In the genomic region with DNA sequence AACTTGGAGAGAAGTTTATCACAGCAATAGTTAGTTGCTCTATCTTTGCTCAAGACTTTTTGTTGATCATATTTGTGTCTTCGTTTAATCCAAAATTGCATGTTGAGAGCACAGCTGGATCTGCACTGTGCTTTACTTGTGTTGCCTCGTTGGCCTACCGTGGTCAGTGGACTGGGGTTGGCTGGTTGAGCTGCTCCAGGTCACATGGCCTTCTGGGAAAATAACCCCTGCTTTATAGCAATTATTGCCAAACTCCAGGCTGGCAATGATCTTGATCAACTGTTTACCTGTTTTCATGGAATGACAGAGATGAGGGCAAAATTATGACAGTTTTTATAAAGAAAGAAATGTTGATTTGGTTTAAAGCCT, we compare ENCODE assay signal across 25 cellular contexts. TPM values are rescaled to one million over a fixed set of nuclear protein-coding genes. Genes with fewer than 3 reads are reported as not detected.
DNase-seq lines count a peak whose midpoint lies in the region; ATAC-seq, FAIRE-seq and TF ChIP-seq lines count a peak whose summit lies in the region.
"Had no signal": no experiment of that assay in that cellular context is flagged by ENCODE, and none has a peak within 500 bp of the region (broad histone marks: within the 10 kb centered on the region; RNA-seq: fewer than 3 reads in every experiment).

No MANE protein-coding gene starts in this region.

- H3K9me3 Mint-ChIP-seq in mesothelial cell of epicardium: peaks cover 5% of the 10 kb centered on the region
- H3K9me3 Mint-ChIP-seq: CD8-positive, alpha-beta T cell; GM23338 had no signal

- no peaks in the 10 kb centered on the region for H3K9me3 ChIP-seq in right cardiac atrium (ENCODE audit: control insufficient read depth, low read length)
- no peaks in the 10 kb centered on the region for H3K9me3 ChIP-seq in left ventricle myocardium inferior (replicated peaks)
- no peaks in the 10 kb centered on the region for H3K9me3 ChIP-seq in smooth muscle cell (replicated peaks; ENCODE audit: low read depth)
- H3K9me3 ChIP-seq: HAP-1, SJCRH30 had no signal

- WGBS in right cardiac atrium: 53% methylated on average over 3 of the region's 3 CpGs
- 62% methylated on average over 3 of the region's 3 CpGs for whole genome bisulfite sequencing in smooth muscle cell (ENCODE audit: low lambda C conversion rate)

- intact Hi-C loops in Right ventricle myocardium inferior (cut with DNase I) (no loop called here), right cardiac atrium (cut with DNase I) (no loop called here), left ventricle myocardium inferior (cut with micrococcal nuclease) (no loop called here)

- no peak overlapping the region for H3K9ac ChIP-seq in smooth muscle cell (ENCODE audit: low read depth)

- ATAC-seq in Right ventricle myocardium inferior (peak; percentile 51), right cardiac atrium (no peak)
- ATAC-seq: CD8-positive, alpha-beta T cell; GM23338 had no signal

- H3K4me2 ChIP-seq in smooth muscle cell: peak overlapping the region; percentile 67
- H3K4me2 ChIP-seq: GM23338, PC-9 had no signal

- H3K4me3 ChIP-seq in right cardiac atrium (ENCODE audit: low read length): no peak overlapping the region
- no peak overlapping the region for H3K4me3 ChIP-seq in left ventricle myocardium inferior
- H3K4me3 ChIP-seq in smooth muscle cell: no peak overlapping the region
- H3K4me3 ChIP-seq in coronary artery: no peak overlapping the region
- H3K4me3 ChIP-seq: GM23338, HAP-1, PC-9, SJCRH30 had no signal

- DNase-seq in Right ventricle myocardium inferior (ENCODE audit: missing footprints) (no peak), right cardiac atrium (no peak), left ventricle myocardium inferior (no peak), mesothelial cell of epicardium (ENCODE audit: low spot score in 2 of 2, unreplicated experiment in 2 of 2) (no peak), smooth muscle cell (lab: John Stamatoyannopoulos, UW; ENCODE audit: unreplicated experiment) (no peak), coronary artery (ENCODE audit: low spot score) (no peak), D721Med (ENCODE audit: insufficient read length, low spot score) (no peak)
- DNase-seq in activated CD4-positive, alpha-beta T cell treated with anti-CD3 and anti-CD28 coated beads, Interleukin-2, amount 50 U/mL, for 48 hours: no peak
- DNase-seq: C1 segment of cervical spinal cord; CD8-positive, alpha-beta T cell; DMS153; GDM1; KG1; NCI-H1092 treated with DMSO at 0.1 percent for 48 hours; NCI-H1436 treated with DMSO at 0.1 percent for 48 hours; NCI-H1930; NCI-H2227 treated with DMSO at 0.1 percent for 48 hours; NCI-H510A treated with DMSO at 0.1 percent for 48 hours; NCI-H748 treated with DMSO at 0.1 percent for 48 hours; PC-9; SJCRH30 had no signal

- H3K27ac ChIP-seq in right cardiac atrium (ENCODE audit: low read length) (no peak overlapping the region), left ventricle myocardium inferior (replicated peaks) (peak overlapping the region; percentile 24), smooth muscle cell (ENCODE audit: low read depth) (peak overlapping the region; percentile 35), coronary artery (no peak overlapping the region)
- H3K27ac ChIP-seq: 22Rv1, PC-9, SJCRH30 had no signal

- H3K27ac Mint-ChIP-seq in mesothelial cell of epicardium: peak overlapping the region; percentile 79
- H3K27ac Mint-ChIP-seq: CD8-positive, alpha-beta T cell; GM23338 had no signal

- H3K27me3 ChIP-seq in right cardiac atrium (ENCODE audit: control insufficient read depth, insufficient read depth) (no peaks in the 10 kb centered on the region), left ventricle myocardium inferior (ENCODE audit: low read depth) (no peaks in the 10 kb centered on the region), smooth muscle cell (ENCODE audit: low read depth) (no peaks in the 10 kb centered on the region)
- H3K27me3 ChIP-seq: SJCRH30 had no signal

- no peaks in the 10 kb centered on the region for H3K36me3 Mint-ChIP-seq in mesothelial cell of epicardium
- H3K36me3 Mint-ChIP-seq: CD8-positive, alpha-beta T cell had no signal

- TF ChIP-seq CTCF in left ventricle myocardium inferior (IDR thresholded peaks at IDR 0.05; ENCODE audit: borderline replicate concordance) (no peak), mesothelial cell of epicardium (IDR thresholded peaks at IDR 0.05; ENCODE audit: unreplicated experiment) (no peak), smooth muscle cell (IDR thresholded peaks at IDR 0.05; ENCODE audit: borderline replicate concordance, insufficient read depth, poor library complexity, severe bottlenecking) (no peak), coronary artery (IDR thresholded peaks at IDR 0.05) (no peak), D721Med (IDR thresholded peaks at IDR 0.05; ENCODE audit: insufficient read depth, missing control alignments) (no peak)

- no peaks in the 10 kb centered on the region for H3K4me1 ChIP-seq in right cardiac atrium (ENCODE audit: control insufficient read depth, insufficient read depth, low read length)
- peaks cover 12% of the 10 kb centered on the region for H3K4me1 ChIP-seq in left ventricle myocardium inferior
- peaks cover 4% of the 10 kb centered on the region for H3K4me1 ChIP-seq in smooth muscle cell (ENCODE audit: low read depth)
- H3K4me1 ChIP-seq: HAP-1, SJCRH30 had no signal

- no peaks in the 10 kb centered on the region for H3K36me3 ChIP-seq in left ventricle myocardium inferior
- no peaks in the 10 kb centered on the region for H3K36me3 ChIP-seq in smooth muscle cell (ENCODE audit: low read depth)
- H3K36me3 ChIP-seq: HAP-1, SJCRH30 had no signal

- H3K79me2 ChIP-seq in smooth muscle cell (ENCODE audit: low read depth): no peaks in the 10 kb centered on the region

- H3K27me3 Mint-ChIP-seq in mesothelial cell of epicardium (ENCODE audit: low read depth): no peaks in the 10 kb centered on the region

- no peak overlapping the region for H3K4me3 Mint-ChIP-seq in mesothelial cell of epicardium
- H3K4me3 Mint-ChIP-seq: CD8-positive, alpha-beta T cell; GM23338 had no signal

- peak overlapping the region; percentile 37 for H2AFZ ChIP-seq in smooth muscle cell (ENCODE audit: low read depth)
- H2AFZ ChIP-seq: GM23338, PC-9 had no signal

- peaks cover 10% of the 10 kb centered on the region for H3F3A ChIP-seq in smooth muscle cell (ENCODE audit: low read depth)

- H3K4me1 Mint-ChIP-seq in mesothelial cell of epicardium: peaks cover 16% of the 10 kb centered on the region

- FAIRE-seq in D721Med (lab: Jason Lieb, UNC): no peak
- FAIRE-seq: GM18507 had no signal

- H4K20me1 ChIP-seq in smooth muscle cell (ENCODE audit: low read depth): no peaks in the 10 kb centered on the region

RNA-seq across cellular contexts. Expression of a gene that starts 5.7 kb away (rescaled TPM):
- total RNA-seq in Right ventricle myocardium inferior (not detected), right cardiac atrium (not detected), left ventricle myocardium inferior (not detected), mesothelial cell of epicardium (not detected in 3 replicates), smooth muscle cell (not detected in 2 replicates)
- polyA plus RNA-seq in right cardiac atrium (not detected), smooth muscle cell (0.15 TPM in 1 of 2 replicates, not detected in the other)
- total RNA-seq: CD8-positive, alpha-beta T cell; GM23338; PC-9; SJCRH30 had no signal
- polyA plus RNA-seq: GM23338 had no signal

RNA-seq across cellular contexts. Expression of a gene that starts 40.2 kb away (rescaled TPM):
- total RNA-seq in Right ventricle myocardium inferior: 31.4 TPM
- total RNA-seq in right cardiac atrium: 10 to 100 TPM; 22.9 to 28.3 (median 26.7) TPM
- polyA plus RNA-seq in right cardiac atrium: 40.7 TPM
- total RNA-seq in left ventricle myocardium inferior: 27.0 TPM
- total RNA-seq in mesothelial cell of epicardium: 54.9 to 59.3 TPM (median 56.2 TPM) in 3 replicates
- 70.9 and 77.4 TPM in 2 replicates for total RNA-seq in smooth muscle cell
- 75.4 and 102 TPM in 2 replicates for polyA plus RNA-seq in smooth muscle cell

Comparison
In these comparisons a context has a peak if more than half of its experiments do, and no peak if none do; other contexts are left out.
1. H3K27ac ChIP-seq: peak in left ventricle myocardium inferior (single experiment) and smooth muscle cell (single experiment); none in right cardiac atrium (single experiment) and coronary artery (0 of 2).